In genomic region chrX:26851981-26852380, GRCh38 we compare ENCODE assay signal across 12 cellular contexts.
DNase-seq lines count a peak whose midpoint lies in the region; FAIRE-seq and TF ChIP-seq lines count a peak whose summit lies in the region.
"Had no signal": no experiment of that assay in that cellular context is flagged by ENCODE, and none has a peak within 500 bp of the region (broad histone marks: within the 10 kb centered on the region; RNA-seq: fewer than 3 reads in every experiment).

No MANE protein-coding gene starts in this region.

- no peaks in the 10 kb centered on the region for H4K20me1 ChIP-seq in endothelial cell of umbilical vein (replicated peaks; ENCODE audit: control insufficient read depth, extremely low read depth, insufficient read depth, low read length)

- H3K36me3 ChIP-seq in endothelial cell of umbilical vein (ENCODE audit: control insufficient read depth in 2 of 2, extremely low read depth in 1 of 2, insufficient read depth in 2 of 2, low read length in 2 of 2) = no peaks in the 10 kb centered on the region

- CTCF ChIA-PET in endothelial cell of umbilical vein (lab: Charles Lee) = interaction anchor here (0.6 to 3.1 kb wide), 9 partner anchors 63 to 755 kb away, joined by 3 to 18 read pairs (median 6); no protein-coding TSS in a partner anchor

- no peaks in the 10 kb centered on the region for H3K9me3 ChIP-seq in endothelial cell of umbilical vein (replicated peaks; ENCODE audit: control insufficient read depth, insufficient read depth, low read length)

- peak; percentile 61 for FAIRE-seq in endothelial cell of umbilical vein (lab: Jason Lieb, UNC)
- FAIRE-seq: H54 had no signal

- peak overlapping the region; percentile 23 for H3K9ac ChIP-seq in endothelial cell of umbilical vein (replicated peaks; ENCODE audit: extremely low read depth, insufficient read depth, low read length)

- DNase-seq in NCI-H748 (lab: John Stamatoyannopoulos, UW; ENCODE audit: unreplicated experiment) (peak; percentile 63), NCI-H748 treated with DMSO at 0.1 percent for 48 hours (lab: John Stamatoyannopoulos, UW) (no peak), NCI-H526 (lab: John Stamatoyannopoulos, UW) (peak; percentile 38 to 69), endothelial cell of umbilical vein (ENCODE audit: low read depth, low spot score) (peak; percentile 87), retinal pigment epithelial cell (ENCODE audit: low read depth) (peak; percentile 0), NCI-H1092 treated with DMSO at 0.1 percent for 48 hours (lab: John Stamatoyannopoulos, UW) (no peak), mesenteric fat pad (ENCODE audit: low spot score) (no peak), NCI-H2029 treated with DMSO at 0.1 percent for 48 hours (lab: John Stamatoyannopoulos, UW) (no peak)
- DNase-seq: KG1, kidney glomerular epithelial cell, SIG-M5 had no signal

- peak overlapping the region; percentile 48 for H2AFZ ChIP-seq in endothelial cell of umbilical vein (ENCODE audit: low read depth, low read length)

- H3K4me1 ChIP-seq in endothelial cell of umbilical vein (ENCODE audit: control insufficient read depth, extremely low read depth, insufficient read depth, low read length) = peaks cover 10% of the 10 kb centered on the region

- H3K27me3 ChIP-seq in endothelial cell of umbilical vein (ENCODE audit: control insufficient read depth in 2 of 2, insufficient read depth in 2 of 2, low read length in 2 of 2) = no peaks in the 10 kb centered on the region

- H3K79me2 ChIP-seq in endothelial cell of umbilical vein (ENCODE audit: control insufficient read depth, insufficient read depth, low read length) = no peaks in the 10 kb centered on the region

- intact Hi-C loops in endothelial cell of umbilical vein (cut with micrococcal nuclease) = loop anchor here (1.0 to 5.0 kb wide), 7 partner anchors 63 to 767 kb away; no protein-coding TSS in a partner anchor

- dilution Hi-C loops in endothelial cell of umbilical vein (cut with MboI; ENCODE audit: extremely low pct_ligation_motif_present, low sequenced_read_pairs) = no loop called here

- POLR2A ChIA-PET in endothelial cell of umbilical vein (lab: Charles Lee) = no interaction called here

- BruUV-seq in endothelial cell of umbilical vein (replicated peaks; lab: Mats Ljungman, UMichigan) = no TSS peak

- H3K4me3 ChIP-seq in endothelial cell of umbilical vein (replicated peaks in 1 of 3; ENCODE audit: insufficient read depth in 1 of 3, low read depth in 1 of 3, low read length in 3 of 3) (no peak overlapping the region), retinal pigment epithelial cell (ENCODE audit: low read length) (no peak overlapping the region)

- no peak for TF ChIP-seq POLR2A in endothelial cell of umbilical vein (IDR thresholded peaks at IDR 0.05; ENCODE audit: low read depth, low read length)

- TF ChIP-seq CTCF in endothelial cell of umbilical vein (IDR thresholded peaks at IDR 0.05; ENCODE audit: extremely low read depth in 1 of 2, insufficient read depth in 1 of 2, low read depth in 1 of 2, low read length in 2 of 2) = peak; percentile 6 to 12
- TF ChIP-seq CTCF in retinal pigment epithelial cell (conservative IDR thresholded peaks at IDR 0.05; ENCODE audit: low read depth, low read length) = peak; percentile 38

- no peak overlapping the region for H3K4me2 ChIP-seq in endothelial cell of umbilical vein (ENCODE audit: insufficient read depth, low read length)

- no peaks in the 10 kb centered on the region for H3K9me1 ChIP-seq in endothelial cell of umbilical vein (replicated peaks; ENCODE audit: control insufficient read depth, extremely low read depth, insufficient read depth, low read length)

- peak overlapping the region; percentile 18 for H3K27ac ChIP-seq in endothelial cell of umbilical vein (ENCODE audit: insufficient read depth, low read depth, low read length)

TF ChIP-seq in endothelial cell of umbilical vein, 7 proteins besides CTCF, POLR2A, EP300 and RAD21:
- TF ChIP-seq GATA2 (IDR thresholded peaks at IDR 0.05; ENCODE audit: insufficient read depth, insufficient read length, low read depth, low read length) (no peak), FOS (IDR thresholded peaks at IDR 0.05; ENCODE audit: borderline replicate concordance, insufficient read depth, low read length) (no peak), POLR2AphosphoS5 (IDR thresholded peaks at IDR 0.05; ENCODE audit: insufficient read depth, low read depth, low read length) (no peak), EZH2 (IDR thresholded peaks at IDR 0.05; ENCODE audit: borderline replicate concordance, low read depth, low read length, severe bottlenecking) (no peak), MYC (IDR thresholded peaks at IDR 0.05; ENCODE audit: low read depth, low read length) (no peak), MAX (IDR thresholded peaks at IDR 0.05; ENCODE audit: insufficient read depth, insufficient read length) (no peak), JUN (IDR thresholded peaks at IDR 0.05; ENCODE audit: borderline replicate concordance, insufficient read depth, insufficient read length, low read depth) (no peak)

Comparison
In these comparisons a context has a peak if more than half of its experiments do, and no peak if none do; other contexts are left out.
1. DNase-seq: peak in NCI-H748 (single experiment), NCI-H526 (2 of 2), endothelial cell of umbilical vein (single experiment) and retinal pigment epithelial cell (single experiment); none in NCI-H748 treated with DMSO at 0.1 percent for 48 hours (single experiment), NCI-H1092 treated with DMSO at 0.1 percent for 48 hours (single experiment), mesenteric fat pad (single experiment) and NCI-H2029 treated with DMSO at 0.1 percent for 48 hours (single experiment).